In genomic region chr19:18294467-18294864, GRCh38 we compare ENCODE assay signal across 8 cellular contexts. TPM values are rescaled to one million over a fixed set of nuclear protein-coding genes. Genes with fewer than 3 reads are reported as not detected.
DNase-seq lines count a peak whose midpoint lies in the region; ATAC-seq and TF ChIP-seq lines count a peak whose summit lies in the region.

No MANE protein-coding gene starts in this region.

- H3K27ac ChIP-seq in gastroesophageal sphincter, result peak overlapping the region in 3 of 4 donors; percentile 99

- TF ChIP-seq POLR2A in gastroesophageal sphincter (IDR thresholded peaks at IDR 0.05), result no peak

- peak; percentile 47 for DNase-seq in NCI-H2171 treated with DMSO at 0.1 percent for 48 hours (lab: John Stamatoyannopoulos, UW)
- peak; percentile 97 for DNase-seq in activated CD8-positive, alpha-beta memory T cell treated with anti-CD3 and anti-CD28 coated beads, Interleukin-2, amount 50 U/mL, for 1 hour (ENCODE audit: extremely low read depth)
- DNase-seq in stimulated activated CD4-positive, alpha-beta T cell treated with anti-CD3 and anti-CD28 coated beads, Interleukin-1b, Interleukin-23, amount 100 ng/mL, for 1 hour (ENCODE audit: low read depth in 2 of 2), result peak; percentile 73 to 77
- DNase-seq in epidermal melanocyte (ENCODE audit: insufficient read length, low spot score), result no peak
- no peak for DNase-seq in NCI-H446 treated with DMSO at 0.1 percent for 48 hours (lab: John Stamatoyannopoulos, UW)

- no peak for ATAC-seq in gastroesophageal sphincter
- no peak for ATAC-seq in GM21786 (IDR thresholded peaks at IDR 0.05; ENCODE audit: unreplicated experiment)
- ATAC-seq in HG03571 (IDR thresholded peaks at IDR 0.05; ENCODE audit: unreplicated experiment), result no peak

- H3K36me3 ChIP-seq in gastroesophageal sphincter, result no peaks in the 10 kb centered on the region

- H3K4me3 ChIP-seq in gastroesophageal sphincter, result no peak overlapping the region

- TF ChIP-seq EP300 in gastroesophageal sphincter (IDR thresholded peaks at IDR 0.05), result no peak

- no peaks in the 10 kb centered on the region for H3K9me3 ChIP-seq in gastroesophageal sphincter

- peaks cover 0 to 40% (median 20%) of the 10 kb centered on the region in 3 donors for H3K4me1 ChIP-seq in gastroesophageal sphincter

- H3K27me3 ChIP-seq in gastroesophageal sphincter, result no peaks in the 10 kb centered on the region

- 52 to 100% methylated on average over 1 to 4 of the region's 9 CpGs for WGBS in gastroesophageal sphincter (ENCODE audit: low coverage in 1 of 2), 2 donors

- TF ChIP-seq CTCF in gastroesophageal sphincter (IDR thresholded peaks at IDR 0.05), result no peak

RNA-seq across cellular contexts. Expression of gene JUND, which starts 13.0 kb away (rescaled TPM):
- total RNA-seq in gastroesophageal sphincter, result 100 to 1,000 TPM; 241 to 573 (median 297) TPM

RNA-seq across cellular contexts. Expression of gene IQCN, which starts 20.2 kb away (rescaled TPM):
- 1 to 10 TPM in 2 of 4 donors, under 1 TPM in 2; 0.27 to 4.4 (median 1.3) TPM for total RNA-seq in gastroesophageal sphincter

RNA-seq across cellular contexts. Expression of gene LSM4, which starts 28.4 kb away (rescaled TPM):
- 100 to 1,000 TPM in 1 of 4 donors, 10 to 100 TPM in 3; 81.2 to 116 (median 94.5) TPM for total RNA-seq in gastroesophageal sphincter

RNA-seq across cellular contexts. Expression of gene PGPEP1, which starts 45.9 kb away (rescaled TPM):
- 10 to 100 TPM; 15.0 to 38.2 (median 23.1) TPM for total RNA-seq in gastroesophageal sphincter

Comparison
In these comparisons a context has a peak if more than half of its experiments do, and no peak if none do; other contexts are left out.
1. DNase-seq: peak in NCI-H2171 treated with DMSO at 0.1 percent for 48 hours (single experiment), activated CD8-positive, alpha-beta memory T cell treated with anti-CD3 and anti-CD28 coated beads, Interleukin-2, amount 50 U/mL, for 1 hour (single experiment) and stimulated activated CD4-positive, alpha-beta T cell treated with anti-CD3 and anti-CD28 coated beads, Interleukin-1b, Interleukin-23, amount 100 ng/mL, for 1 hour (2 of 2); none in epidermal melanocyte (single experiment) and NCI-H446 treated with DMSO at 0.1 percent for 48 hours (single experiment).